7 cellular contexts compared by ENCODE assay signal in genomic region chr20:39152742-39153141, GRCh38.
"Had no signal": no experiment of that assay in that cellular context is flagged by ENCODE, and none has a peak within 500 bp of the region (broad histone marks: within the 10 kb centered on the region; RNA-seq: fewer than 3 reads in every experiment).

No MANE protein-coding gene starts in this region.

- FAIRE-seq: H1, H54, K562 had no signal

- H3K4me2 ChIP-seq: GM23338 had no signal

- ATAC-seq: GM23338, K562 had no signal

- H3K4me3 ChIP-seq: GM23338, K562 had no signal

- H2AFZ ChIP-seq: GM23338 had no signal

- DNase-seq: H9, HCEC 1CT, IMR-90 had no signal
